27 cellular contexts compared by ENCODE assay signal in the genomic region with DNA sequence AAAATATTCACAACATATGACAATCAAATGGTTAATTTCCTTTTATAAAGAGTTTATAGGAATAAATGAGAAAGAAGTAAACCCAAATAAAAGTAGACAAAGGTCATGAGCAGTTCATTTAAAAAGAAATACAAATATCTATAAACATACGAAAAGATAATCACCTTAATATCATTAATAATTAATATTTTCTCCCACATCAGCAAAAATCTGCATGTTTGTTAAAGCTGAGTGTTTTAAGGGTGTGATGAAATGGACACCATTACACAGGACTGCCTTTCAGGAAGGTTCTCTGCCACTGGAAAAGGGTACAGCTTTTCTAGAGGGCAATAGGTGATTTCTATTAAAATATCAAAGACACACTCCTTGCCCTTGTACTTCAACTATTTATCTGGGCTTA.
"Had no signal": no experiment of that assay in that cellular context is flagged by ENCODE, and none has a peak within 500 bp of the region (broad histone marks: within the 10 kb centered on the region; RNA-seq: fewer than 3 reads in every experiment).

No MANE protein-coding gene starts in this region.

- H3K4me1 ChIP-seq: neural progenitor cell, psoas muscle, thyroid gland, tibial nerve, upper lobe of left lung, vagina had no signal

- ATAC-seq: naive thymus-derived CD8-positive, alpha-beta T cell; natural killer cell treated with Interleukin-12 subunit alpha and Interleukin-12 subunit beta and Interleukin-15 and Interleukin-18, amount 100 ng/mL, for 72 hours; psoas muscle; right cardiac atrium; sciatic nerve; stimulated activated effector memory CD8-positive, alpha-beta T cell treated with anti-CD3 and anti-CD28 coated beads, Interleukin-12 subunit alpha, Interleukin-12 subunit beta, amount 100 ng/mL, for 72 hours; stimulated activated naive B cell treated with anti-CD40 and anti-IgM and Interleukin-4, amounts not matched to agents 10 μg/mL and 1 μg/mL and 100 μg/mL, for 72 hours had no signal

- H3K36me3 ChIP-seq: neural progenitor cell, ovary, thoracic aorta, thyroid gland had no signal

- H3K9ac ChIP-seq: neural progenitor cell, parathyroid adenoma had no signal

- H2AFZ ChIP-seq: neural progenitor cell, parathyroid adenoma had no signal

- H3K4me3 ChIP-seq: neural progenitor cell, ovary, psoas muscle, skin epidermis, thoracic aorta, thyroid gland, tibial nerve, upper lobe of left lung, vagina had no signal

- H3K9me3 ChIP-seq: ovary, psoas muscle, thoracic aorta, thyroid gland, tibial nerve, upper lobe of left lung, vagina had no signal

- H3K27ac ChIP-seq: neural progenitor cell, ovary, parathyroid adenoma, psoas muscle, skin epidermis, thoracic aorta, thyroid gland, tibial nerve, upper lobe of left lung, vagina had no signal

- H3K27me3 ChIP-seq: neural progenitor cell, ovary, thyroid gland, tibial nerve, upper lobe of left lung, vagina had no signal

- H3K4me2 ChIP-seq: neural progenitor cell had no signal

- FAIRE-seq: urothelium cell line had no signal

- DNase-seq: naive B cell; naive thymus-derived CD8-positive, alpha-beta T cell; occipital lobe; ovary; posterior cingulate gyrus; psoas muscle; right cardiac atrium; stimulated activated CD4-positive, alpha-beta T cell treated with anti-CD3 and anti-CD28 coated beads, Interleukin-15, amount 100 ng/mL, for 24 hours; stimulated activated CD4-positive, alpha-beta T cell treated with anti-CD3 and anti-CD28 coated beads, Interleukin-2, amount 100 ng/mL, for 24 hours; stimulated activated CD4-positive, alpha-beta T cell treated with anti-CD3 and anti-CD28 coated beads, Interleukin-2, amount 100 ng/mL, for 48 hours; stimulated activated CD4-positive, alpha-beta T cell treated with anti-CD3 and anti-CD28 coated beads, Interleukin-4, amount 100 ng/mL, for 24 hours; stimulated activated naive B cell treated with anti-CD40 and anti-IgM and Interleukin-4, amounts not matched to agents 10 μg/mL and 1 μg/mL and 100 μg/mL, for 72 hours; stimulated activated naive CD4-positive, alpha-beta T cell treated with Interleukin-2 at 50 U/mL for 16 hours; substantia nigra; thyroid gland; trophoblast cell; upper lobe of left lung had no signal
